ENCODE assay signal across 8 cellular contexts in the genomic region with DNA sequence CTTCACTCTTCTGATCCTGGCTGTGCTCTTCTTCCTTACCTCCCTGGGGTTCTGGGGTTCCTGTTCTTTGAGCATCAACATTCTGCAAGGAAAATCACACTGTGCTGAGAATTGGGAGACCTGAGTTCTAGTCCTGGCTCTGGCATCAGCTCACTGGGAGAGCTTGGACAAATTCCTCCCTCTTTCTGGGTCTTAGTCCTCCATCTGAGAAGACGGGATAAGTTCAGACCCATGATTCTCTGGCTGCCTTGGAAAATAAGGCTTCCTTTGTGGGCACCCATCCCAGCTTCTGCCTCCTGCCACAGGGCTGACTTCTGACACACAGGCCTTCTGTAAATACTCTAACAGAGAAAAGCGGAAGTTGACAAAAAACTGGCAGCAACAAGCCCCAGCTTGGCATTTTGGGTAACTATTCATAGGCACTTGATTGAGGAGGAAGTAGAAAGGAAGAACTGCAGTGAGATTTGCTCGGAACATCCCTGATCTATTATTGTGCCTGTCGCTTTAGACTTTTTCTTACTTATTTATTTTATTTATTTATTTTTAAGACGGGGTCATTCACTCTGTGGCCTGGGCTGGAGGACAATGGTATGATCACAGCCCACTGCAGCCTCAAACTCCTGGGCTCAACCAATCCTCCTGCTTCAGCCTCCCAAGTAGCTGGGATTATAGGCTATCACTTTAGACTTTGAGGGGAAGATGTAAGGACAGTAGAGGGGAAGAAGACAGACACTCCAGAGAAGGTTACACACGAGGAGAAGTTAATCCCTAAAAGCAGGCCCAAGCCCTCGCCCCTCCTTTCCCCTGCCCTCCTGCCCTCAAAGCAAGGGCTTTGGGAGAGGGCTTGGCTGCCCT. TPM values are rescaled to one million over a fixed set of nuclear protein-coding genes. Genes with fewer than 3 reads are reported as not detected.
A peak's percentile ranks its signal among the peaks of the same experiment; 100 is the strongest.
DNase-seq lines count a peak whose midpoint lies in the region; ATAC-seq and TF ChIP-seq lines count a peak whose summit lies in the region.

No MANE protein-coding gene starts in this region.

- H3K4me1 ChIP-seq in SK-N-SH (ENCODE audit: control insufficient read depth in 1 of 2, insufficient read depth in 2 of 2, low read depth in 1 of 2, low read length in 1 of 2), result 0 out of 4 replicates have a peak, but pooled peaks cover 0 to 3% of the 10 kb centered on the region in 2 experiments
- H3K4me1 ChIP-seq in upper lobe of right lung, result peaks cover 29% of the 10 kb centered on the region

- TF ChIP-seq CTCF in SK-N-SH (IDR thresholded peaks at IDR 0.05) (no peak), upper lobe of right lung (IDR thresholded peaks at IDR 0.05) (no peak)

- intact Hi-C loops in upper lobe of right lung (cut with DNase I), result no loop called here

- H3K27me3 ChIP-seq in SK-N-SH (ENCODE audit: insufficient read depth), result no peaks in the 10 kb centered on the region
- H3K27me3 ChIP-seq in upper lobe of right lung, result no peaks in the 10 kb centered on the region

- H2AFZ ChIP-seq in SK-N-SH (ENCODE audit: low read depth), result peak overlapping the region; percentile 51; the same call in 1 of the 2 replicates

- H3K79me2 ChIP-seq in SK-N-SH (ENCODE audit: insufficient read depth), result peaks cover 12% of the 10 kb centered on the region; the same call in 1 of the 2 replicates

- ATAC-seq in SK-N-SH treated with all-trans-retinoic acid at 6 μM for 48 hours (no peak), HG03280 (IDR thresholded peaks at IDR 0.05; ENCODE audit: unreplicated experiment) (peak; percentile 60), upper lobe of right lung (peak; percentile 96)

- TF ChIP-seq EP300 in SK-N-SH (IDR thresholded peaks at IDR 0.05; ENCODE audit: borderline replicate concordance in 1 of 2, low read depth in 1 of 2, low read length in 1 of 2), result no peak

- POLR2A ChIA-PET in SK-N-SH (lab: Yijun Ruan, JAX), result no interaction called here

- DNase-seq in SK-N-SH, result no peak
- DNase-seq in T-helper 9 cell, result peak; percentile 22
- peak; percentile 68 for DNase-seq in dermis blood vessel endothelial cell
- peak; percentile 88 for DNase-seq in midbrain (lab: John Stamatoyannopoulos, UW)
- DNase-seq in upper lobe of right lung, result peak; percentile 72
- no peak for DNase-seq in T1000 (lab: John Stamatoyannopoulos, UW)

- H3K9me3 ChIP-seq in SK-N-SH (no peaks in the 10 kb centered on the region), upper lobe of right lung (no peaks in the 10 kb centered on the region)

- no peak overlapping the region for H3K9ac ChIP-seq in SK-N-SH

- no peaks in the 10 kb centered on the region for H4K20me1 ChIP-seq in SK-N-SH (ENCODE audit: insufficient read depth)

- H3F3A ChIP-seq in SK-N-SH (replicated peaks; ENCODE audit: insufficient read depth), result peaks cover 10% of the 10 kb centered on the region

- no peak overlapping the region for H3K4me2 ChIP-seq in SK-N-SH

- H3K27ac ChIP-seq in SK-N-SH (ENCODE audit: low read depth in 2 of 2, low read length in 1 of 2) (no peak overlapping the region), upper lobe of right lung (peak overlapping the region; percentile 87)

- TF ChIP-seq RAD21 in SK-N-SH (IDR thresholded peaks at IDR 0.05; ENCODE audit: low read length), result no peak

- CTCF ChIA-PET in SK-N-SH (lab: Yijun Ruan, JAX), result interaction anchor here (1.0 kb wide), 1 partner anchor 47 kb away, joined by 3 read pairs; no protein-coding TSS in a partner anchor

- H3K4me3 ChIP-seq in SK-N-SH (ENCODE audit: low read depth in 2 of 2, low read length in 1 of 2), result no peak overlapping the region
- peak overlapping the region; percentile 8 for H3K4me3 ChIP-seq in upper lobe of right lung

- H3K36me3 ChIP-seq in SK-N-SH (replicated peaks in 1 of 2; ENCODE audit: control insufficient read depth in 1 of 2, insufficient read depth in 2 of 2, low read length in 1 of 2) (peaks cover 3% of the 10 kb centered on the region in 2 experiments), upper lobe of right lung (no peaks in the 10 kb centered on the region)

- WGBS in SK-N-SH (ENCODE audit: low lambda C conversion rate), result 77% methylated on average over 7 of the region's 7 CpGs

- H3K9me2 ChIP-seq in SK-N-SH, result no peaks in the 10 kb centered on the region

TF ChIP-seq in SK-N-SH, 30 proteins besides CTCF, POLR2A, EP300 and RAD21 (continues in another document):
- TF ChIP-seq, protein P1, sequence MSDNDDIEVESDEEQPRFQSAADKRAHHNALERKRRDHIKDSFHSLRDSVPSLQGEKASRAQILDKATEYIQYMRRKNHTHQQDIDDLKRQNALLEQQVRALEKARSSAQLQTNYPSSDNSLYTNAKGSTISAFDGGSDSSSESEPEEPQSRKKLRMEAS (IDR thresholded peaks at IDR 0.05; ENCODE audit: low read depth), result no peak
- no peak for TF ChIP-seq FOXM1 (IDR thresholded peaks at IDR 0.05; ENCODE audit: low read depth)
- TF ChIP-seq FOSL2 (IDR thresholded peaks at IDR 0.05; ENCODE audit: borderline replicate concordance, low read depth), result no peak
- TF ChIP-seq YY1 (IDR thresholded peaks at IDR 0.05; ENCODE audit: low read depth), result no peak
- TF ChIP-seq, protein P2, sequence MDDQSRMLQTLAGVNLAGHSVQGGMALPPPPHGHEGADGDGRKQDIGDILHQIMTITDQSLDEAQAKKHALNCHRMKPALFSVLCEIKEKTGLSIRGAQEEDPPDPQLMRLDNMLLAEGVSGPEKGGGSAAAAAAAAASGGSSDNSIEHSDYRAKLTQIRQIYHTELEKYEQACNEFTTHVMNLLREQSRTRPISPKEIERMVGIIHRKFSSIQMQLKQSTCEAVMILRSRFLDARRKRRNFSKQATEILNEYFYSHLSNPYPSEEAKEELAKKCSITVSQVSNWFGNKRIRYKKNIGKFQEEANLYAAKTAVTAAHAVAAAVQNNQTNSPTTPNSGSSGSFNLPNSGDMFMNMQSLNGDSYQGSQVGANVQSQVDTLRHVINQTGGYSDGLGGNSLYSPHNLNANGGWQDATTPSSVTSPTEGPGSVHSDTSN (IDR thresholded peaks at IDR 0.05), result no peak
- no peak for TF ChIP-seq FOXJ3 (CRISPR knock-in tag; IDR thresholded peaks at IDR 0.05)

TF ChIP-seq in SK-N-SH treated with all-trans-retinoic acid at 6 μM for 48 hours, 23 proteins besides CTCF, POLR2A, EP300 and RAD21:
- TF ChIP-seq BACH2 (CRISPR knock-in tag; IDR thresholded peaks at IDR 0.05; ENCODE audit: borderline replicate concordance), result no peak
- no peak for TF ChIP-seq GLIS3 (CRISPR knock-in tag; IDR thresholded peaks at IDR 0.05)
- no peak for TF ChIP-seq TCF4 (CRISPR knock-in tag; IDR thresholded peaks at IDR 0.05; ENCODE audit: borderline replicate concordance)
TF ChIP-seq in SK-N-SH treated with all-trans-retinoic acid at 6 μM for 48 hours: peak in this region for 0.

RNA-seq across cellular contexts. Expression of a gene that starts 7.9 kb away (rescaled TPM):
- polyA plus RNA-seq in SK-N-SH (2012; rRNA removed), result 60.7 and 94.0 TPM in 2 replicates
- 79.9 and 99.1 TPM in 2 replicates for polyA plus RNA-seq in SK-N-SH (2012; cell fraction: cytosol; rRNA removed)
- polyA plus RNA-seq in SK-N-SH (2012; cell fraction: nucleus; rRNA removed), result 61.4 and 69.9 TPM in 2 replicates
- total RNA-seq in dermis blood vessel endothelial cell (37.9 and 109 TPM in 2 replicates), upper lobe of right lung (337 TPM)

Comparison
In these comparisons a context has a peak if more than half of its experiments do, and no peak if none do; other contexts are left out.
1. DNase-seq: peak in T-helper 9 cell (single experiment), dermis blood vessel endothelial cell (single experiment), midbrain (single experiment) and upper lobe of right lung (single experiment); none in SK-N-SH (single experiment) and T1000 (single experiment).